11 cellular contexts compared by ENCODE assay signal in the genomic region with DNA sequence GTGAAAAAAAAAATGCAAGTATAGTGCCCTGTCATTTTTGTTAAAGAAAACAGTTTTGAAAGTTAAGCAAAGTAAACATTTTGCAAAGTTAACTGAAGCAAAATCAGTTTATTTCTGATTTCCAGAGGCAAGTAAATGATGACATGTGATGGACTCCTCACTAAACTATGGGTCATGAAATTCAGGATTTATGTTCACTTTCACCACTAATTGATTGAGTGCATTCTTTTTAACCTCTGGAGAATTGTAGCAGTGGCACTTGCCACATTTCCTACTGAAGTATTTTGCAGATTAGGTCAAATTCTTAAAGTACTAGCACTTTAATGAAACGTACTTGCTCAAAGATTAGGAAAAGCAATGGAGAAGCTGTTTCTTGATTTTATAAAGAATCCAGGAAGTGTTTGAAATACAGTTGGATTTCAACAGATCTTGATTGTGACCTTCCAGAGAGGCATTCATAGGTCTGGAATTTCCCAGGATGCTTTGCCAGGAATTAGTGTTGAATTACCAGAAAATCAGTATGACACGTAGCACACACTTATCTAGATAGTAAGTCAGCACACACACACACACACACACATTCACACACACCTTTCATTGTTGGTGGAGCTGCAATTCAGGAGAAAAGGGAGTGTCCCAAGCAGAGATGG.
A peak's percentile ranks its signal among the peaks of the same experiment; 100 is the strongest.
DNase-seq lines count a peak whose midpoint lies in the region; ATAC-seq, FAIRE-seq and TF ChIP-seq lines count a peak whose summit lies in the region.
"Had no signal": no experiment of that assay in that cellular context is flagged by ENCODE, and none has a peak within 500 bp of the region (broad histone marks: within the 10 kb centered on the region; RNA-seq: fewer than 3 reads in every experiment).

No MANE protein-coding gene starts in this region.

- CTCF ChIA-PET in AG04449 (lab: Yijun Ruan, JAX) (interaction anchor here (0.6 to 0.7 kb wide), 2 partner anchors 429 to 1021 kb away, joined by 3 read pairs; no protein-coding TSS in a partner anchor), endothelial cell of umbilical vein (lab: Charles Lee) (interaction anchor here (2.1 kb wide), 1 partner anchor 87 kb away, joined by 13 read pairs; no protein-coding TSS in a partner anchor)

- H2AFZ ChIP-seq in endothelial cell of umbilical vein (ENCODE audit: low read depth, low read length) (peak overlapping the region; percentile 98), mesenchymal stem cell (ENCODE audit: low read depth, low read length) (no peak overlapping the region)

- H3K79me1 ChIP-seq in mesenchymal stem cell (replicated peaks; ENCODE audit: low read length, poor library complexity, severe bottlenecking) = no peaks in the 10 kb centered on the region

- H3K4ac ChIP-seq in mesenchymal stem cell (ENCODE audit: low read depth in 1 of 2, low read length in 2 of 2) = no peak overlapping the region

- H4K8ac ChIP-seq in mesenchymal stem cell (ENCODE audit: low read length) = no peak overlapping the region

- H3K18ac ChIP-seq in mesenchymal stem cell (ENCODE audit: low read depth in 1 of 2, low read length in 2 of 2) = no peak overlapping the region

- H3K79me2 ChIP-seq in endothelial cell of umbilical vein (ENCODE audit: control insufficient read depth, insufficient read depth, low read length) = no peaks in the 10 kb centered on the region

- no peaks in the 10 kb centered on the region for H3K9me1 ChIP-seq in endothelial cell of umbilical vein (replicated peaks; ENCODE audit: control insufficient read depth, extremely low read depth, insufficient read depth, low read length)

- H3K4me2 ChIP-seq in endothelial cell of umbilical vein (ENCODE audit: insufficient read depth, low read length) (peak overlapping the region; percentile 75), mesenchymal stem cell (ENCODE audit: low read length, poor library complexity, severe bottlenecking) (no peak overlapping the region)

- 0% methylated on average over 1 of the region's 2 CpGs for WGBS in mesenchymal stem cell

- H4K91ac ChIP-seq in mesenchymal stem cell (ENCODE audit: low read length) = no peak overlapping the region

- TF ChIP-seq CTCF in AG04449 (IDR thresholded peaks at IDR 0.05; ENCODE audit: insufficient read depth, low read length, missing control alignments) (no peak), endothelial cell of umbilical vein (IDR thresholded peaks at IDR 0.05; ENCODE audit: extremely low read depth in 1 of 2, insufficient read depth in 1 of 2, low read depth in 1 of 2, low read length in 2 of 2) (no peak)

- H3K9me3 ChIP-seq in MG63 (no peaks in the 10 kb centered on the region), endothelial cell of umbilical vein (replicated peaks; ENCODE audit: control insufficient read depth, insufficient read depth, low read length) (no peaks in the 10 kb centered on the region), mesenchymal stem cell (ENCODE audit: control insufficient read depth, low read length) (no peaks in the 10 kb centered on the region)

- dilution Hi-C loops in endothelial cell of umbilical vein (cut with MboI; ENCODE audit: extremely low pct_ligation_motif_present, low sequenced_read_pairs) = no loop called here

- POLR2A ChIA-PET in AG04449 (lab: Yijun Ruan, JAX) (interaction anchor here (0.7 to 2.0 kb wide), 3 partner anchors 83 to 256 kb away, joined by 3 to 6 read pairs (median 3); no protein-coding TSS in a partner anchor), endothelial cell of umbilical vein (lab: Charles Lee) (no interaction called here)

- H3K4me3 ChIP-seq in AG04449 (ENCODE audit: low read depth, low read length) (no peak overlapping the region), MG63 (no peak overlapping the region), endothelial cell of umbilical vein (replicated peaks in 1 of 3; ENCODE audit: insufficient read depth in 1 of 3, low read depth in 1 of 3, low read length in 3 of 3) (peak overlapping the region in 1 of 3 experiments; percentile 38), mesenchymal stem cell (ENCODE audit: insufficient read depth in 1 of 2, low read depth in 1 of 2, low read length in 2 of 2) (peak overlapping the region in 1 of 2 experiments; percentile 66)

- no peak overlapping the region for H2BK120ac ChIP-seq in mesenchymal stem cell (ENCODE audit: low read depth, low read length)

- ATAC-seq in GM21529 (IDR thresholded peaks at IDR 0.05; ENCODE audit: unreplicated experiment) = no peak
- ATAC-seq: WTC11 had no signal

- no peak overlapping the region for H3K23ac ChIP-seq in mesenchymal stem cell (ENCODE audit: low read length in 2 of 2)

- H3K9ac ChIP-seq in endothelial cell of umbilical vein (replicated peaks; ENCODE audit: extremely low read depth, insufficient read depth, low read length) (peak overlapping the region; percentile 4), mesenchymal stem cell (ENCODE audit: low read length) (peak overlapping the region; percentile 88)

- no peaks in the 10 kb centered on the region for H3K36me3 ChIP-seq in MG63
- no peaks in the 10 kb centered on the region for H3K36me3 ChIP-seq in endothelial cell of umbilical vein (ENCODE audit: control insufficient read depth in 2 of 2, extremely low read depth in 1 of 2, insufficient read depth in 2 of 2, low read length in 2 of 2)
- no peaks in the 10 kb centered on the region for H3K36me3 ChIP-seq in mesenchymal stem cell (ENCODE audit: control insufficient read depth in 1 of 2, insufficient read depth in 2 of 2, low read depth in 1 of 2, low read length in 2 of 2)

- no peaks in the 10 kb centered on the region for H4K20me1 ChIP-seq in endothelial cell of umbilical vein (replicated peaks; ENCODE audit: control insufficient read depth, extremely low read depth, insufficient read depth, low read length)

- FAIRE-seq in endothelial cell of umbilical vein (lab: Jason Lieb, UNC) = peak; percentile 92
- FAIRE-seq: D721Med had no signal

- H2AK5ac ChIP-seq in mesenchymal stem cell (ENCODE audit: low read length, severe bottlenecking) = no peak overlapping the region

- no peak overlapping the region for H3K14ac ChIP-seq in mesenchymal stem cell (ENCODE audit: low read length in 2 of 2)

- intact Hi-C loops in endothelial cell of umbilical vein (cut with micrococcal nuclease) = loop anchor here (5.0 to 10.0 kb wide), 2 partner anchors 85 to 527 kb away; no protein-coding TSS in a partner anchor

- H2BK15ac ChIP-seq in mesenchymal stem cell (ENCODE audit: low read depth, poor library complexity, severe bottlenecking) = no peak overlapping the region

- BruUV-seq in endothelial cell of umbilical vein (replicated peaks; lab: Mats Ljungman, UMichigan) = no TSS peak

- H3K27ac ChIP-seq in endothelial cell of umbilical vein (ENCODE audit: insufficient read depth, low read depth, low read length) (peak overlapping the region; percentile 44), mesenchymal stem cell (ENCODE audit: low read length, poor library complexity, severe bottlenecking) (peak overlapping the region; percentile 88)

- TF ChIP-seq POLR2A in endothelial cell of umbilical vein (IDR thresholded peaks at IDR 0.05; ENCODE audit: low read depth, low read length) = no peak

- DNase-seq in AG04449 (ENCODE audit: low read depth, low spot score) (peak; percentile 84), MG63 (peak; percentile 49), endothelial cell of umbilical vein (ENCODE audit: low read depth, low spot score) (peak; percentile 93), mesenchymal stem cell (peak; percentile 90), CD1c-positive myeloid dendritic cell (ENCODE audit: extremely low spot score) (no peak), SHP77 treated with DMSO at 0.1 percent for 48 hours (lab: John Stamatoyannopoulos, UW) (no peak), NK-92 (lab: John Stamatoyannopoulos, UW; ENCODE audit: unreplicated experiment) (no peak)
- DNase-seq: effector CD4-positive, alpha-beta T cell had no signal

- H3K4me1 ChIP-seq in endothelial cell of umbilical vein (ENCODE audit: control insufficient read depth, extremely low read depth, insufficient read depth, low read length) = peaks cover 20% of the 10 kb centered on the region
- H3K4me1 ChIP-seq in mesenchymal stem cell (ENCODE audit: control insufficient read depth, insufficient read depth, low read depth, low read length) = peaks cover 3% of the 10 kb centered on the region

- no peak overlapping the region for H2BK5ac ChIP-seq in mesenchymal stem cell (ENCODE audit: low read depth, low read length, poor library complexity, severe bottlenecking)

- H3K27me3 ChIP-seq in MG63 (no peaks in the 10 kb centered on the region), endothelial cell of umbilical vein (ENCODE audit: control insufficient read depth in 2 of 2, insufficient read depth in 2 of 2, low read length in 2 of 2) (no peaks in the 10 kb centered on the region), mesenchymal stem cell (ENCODE audit: control insufficient read depth in 1 of 2, insufficient read depth in 1 of 2, low read length in 2 of 2) (no peaks in the 10 kb centered on the region)

- H2BK12ac ChIP-seq in mesenchymal stem cell (ENCODE audit: low read length in 2 of 2) = peak overlapping the region in 1 of 2 experiments; percentile 73

TF ChIP-seq in endothelial cell of umbilical vein, 7 proteins besides CTCF, POLR2A, EP300 and RAD21:
- TF ChIP-seq FOS (IDR thresholded peaks at IDR 0.05; ENCODE audit: borderline replicate concordance, insufficient read depth, low read length) = peak; percentile 46
- peak; percentile 30 for TF ChIP-seq JUN (IDR thresholded peaks at IDR 0.05; ENCODE audit: borderline replicate concordance, insufficient read depth, insufficient read length, low read depth)
- peak; percentile 62 for TF ChIP-seq GATA2 (IDR thresholded peaks at IDR 0.05; ENCODE audit: insufficient read depth, insufficient read length, low read depth, low read length)
- no peak for TF ChIP-seq EZH2 (IDR thresholded peaks at IDR 0.05; ENCODE audit: borderline replicate concordance, low read depth, low read length, severe bottlenecking)
- TF ChIP-seq, protein P1, sequence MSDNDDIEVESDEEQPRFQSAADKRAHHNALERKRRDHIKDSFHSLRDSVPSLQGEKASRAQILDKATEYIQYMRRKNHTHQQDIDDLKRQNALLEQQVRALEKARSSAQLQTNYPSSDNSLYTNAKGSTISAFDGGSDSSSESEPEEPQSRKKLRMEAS (IDR thresholded peaks at IDR 0.05; ENCODE audit: insufficient read depth, insufficient read length) = no peak

Comparison
In these comparisons a context has a peak if more than half of its experiments do, and no peak if none do; other contexts are left out.
1. DNase-seq: peak in AG04449 (single experiment), MG63 (single experiment), endothelial cell of umbilical vein (single experiment) and mesenchymal stem cell (single experiment); none in CD1c-positive myeloid dendritic cell (single experiment), SHP77 treated with DMSO at 0.1 percent for 48 hours (single experiment) and NK-92 (single experiment).